ENCODE assay signal across 8 cellular contexts in the genomic region with DNA sequence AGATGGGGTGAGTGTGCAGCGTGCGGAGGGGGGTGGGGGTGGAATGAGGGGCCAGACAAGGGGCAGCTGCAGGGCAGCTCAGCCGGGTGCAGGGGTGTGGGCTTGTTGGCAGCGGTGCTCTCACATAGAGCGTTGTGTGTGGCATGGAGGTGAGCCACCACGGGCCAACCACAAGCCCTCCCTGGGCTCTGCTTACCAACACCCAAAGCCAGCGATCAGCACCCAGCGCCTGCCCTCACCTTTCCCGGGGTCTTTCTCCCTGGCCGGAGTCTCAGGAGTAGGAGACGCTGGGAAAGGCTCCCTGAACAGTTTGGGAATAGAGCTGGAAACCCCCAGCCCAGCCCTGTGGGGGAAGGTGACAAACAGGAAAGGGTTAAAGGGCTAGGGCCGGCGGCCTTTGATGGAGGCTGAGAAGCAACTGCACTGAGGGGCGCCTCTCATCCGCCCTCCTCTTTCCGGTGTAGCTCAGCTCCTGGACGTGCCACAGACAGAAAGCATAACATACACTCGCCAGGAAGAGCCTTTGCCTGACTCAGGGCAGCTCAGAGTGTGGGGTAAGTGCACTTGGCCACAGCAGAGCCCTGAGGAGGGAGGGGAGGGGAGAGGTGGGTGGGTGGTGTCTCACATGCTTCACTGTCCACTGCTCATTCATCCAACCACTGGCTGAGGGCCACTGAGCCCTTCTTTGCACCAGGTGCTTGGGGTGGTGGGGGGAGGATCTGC. TPM values are rescaled to one million over a fixed set of nuclear protein-coding genes. Genes with fewer than 3 reads are reported as not detected.
DNase-seq lines count a peak whose midpoint lies in the region; ATAC-seq, FAIRE-seq and TF ChIP-seq lines count a peak whose summit lies in the region.

No MANE protein-coding gene starts in this region.

- no TSS peak for BruUV-seq in endothelial cell of umbilical vein (replicated peaks; lab: Mats Ljungman, UMichigan)

- peaks cover 27% of the 10 kb centered on the region for H3K36me3 ChIP-seq in CD4-positive, CD25-positive, alpha-beta regulatory T cell (ENCODE audit: control insufficient read depth, insufficient read depth, low read length)
- peaks cover 0 to 5% of the 10 kb centered on the region in 2 experiments for H3K36me3 ChIP-seq in endothelial cell of umbilical vein (ENCODE audit: control insufficient read depth in 2 of 2, extremely low read depth in 1 of 2, insufficient read depth in 2 of 2, low read length in 2 of 2)
- peaks cover 0 to 9% of the 10 kb centered on the region in 2 donors for H3K36me3 ChIP-seq in vagina

- peak; percentile 99 for FAIRE-seq in endothelial cell of umbilical vein (lab: Jason Lieb, UNC)

- H4K20me1 ChIP-seq in endothelial cell of umbilical vein (replicated peaks; ENCODE audit: control insufficient read depth, extremely low read depth, insufficient read depth, low read length), result no peaks in the 10 kb centered on the region

- peaks cover 79% of the 10 kb centered on the region for H3K4me1 ChIP-seq in CD4-positive, CD25-positive, alpha-beta regulatory T cell (ENCODE audit: control insufficient read depth, insufficient read depth, low read length, poor library complexity, severe bottlenecking)
- H3K4me1 ChIP-seq in endothelial cell of umbilical vein (ENCODE audit: control insufficient read depth, extremely low read depth, insufficient read depth, low read length) (peaks cover 27% of the 10 kb centered on the region), vagina (peaks cover 33% of the 10 kb centered on the region)

- intact Hi-C loops in endothelial cell of umbilical vein (cut with micrococcal nuclease) (no loop called here), vagina (cut with DNase I) (no loop called here)

- peak overlapping the region; percentile 96 to 97 (median 96) for H3K27ac Mint-ChIP-seq in CD4-positive, CD25-positive, alpha-beta regulatory T cell
- peak overlapping the region; percentile 80 to 96 (median 96) for H3K27ac Mint-ChIP-seq in IgD-negative memory B cell
- H3K27ac Mint-ChIP-seq in naive thymus-derived CD8-positive, alpha-beta T cell, result peak overlapping the region; percentile 88 to 96 (median 92)

- no peaks in the 10 kb centered on the region for H3K9me3 ChIP-seq in CD4-positive, CD25-positive, alpha-beta regulatory T cell (ENCODE audit: control insufficient read depth in 2 of 2, low read length in 2 of 2)
- H3K9me3 ChIP-seq in endothelial cell of umbilical vein (replicated peaks; ENCODE audit: control insufficient read depth, insufficient read depth, low read length) (no peaks in the 10 kb centered on the region), vagina (no peaks in the 10 kb centered on the region)

- H3K4me3 Mint-ChIP-seq in CD4-positive, CD25-positive, alpha-beta regulatory T cell, result peak overlapping the region; percentile 83 to 95 (median 90)
- peak overlapping the region; percentile 88 to 98 (median 94) for H3K4me3 Mint-ChIP-seq in IgD-negative memory B cell
- peak overlapping the region; percentile 86 to 98 (median 94) for H3K4me3 Mint-ChIP-seq in naive thymus-derived CD8-positive, alpha-beta T cell

- peak overlapping the region; percentile 48 for H3K9ac ChIP-seq in endothelial cell of umbilical vein (replicated peaks; ENCODE audit: extremely low read depth, insufficient read depth, low read length)

- peak overlapping the region; percentile 55 for H3K4me2 ChIP-seq in endothelial cell of umbilical vein (ENCODE audit: insufficient read depth, low read length)

- peaks cover 16 to 86% (median 64%) of the 10 kb centered on the region in 4 donors for H3K4me1 Mint-ChIP-seq in CD4-positive, CD25-positive, alpha-beta regulatory T cell
- peaks cover 51 to 57% (median 57%) of the 10 kb centered on the region in 3 donors for H3K4me1 Mint-ChIP-seq in IgD-negative memory B cell
- peaks cover 57 to 83% (median 77%) of the 10 kb centered on the region in 4 donors for H3K4me1 Mint-ChIP-seq in naive thymus-derived CD8-positive, alpha-beta T cell

- no peak for TF ChIP-seq CTCF in endothelial cell of umbilical vein (IDR thresholded peaks at IDR 0.05; ENCODE audit: extremely low read depth in 1 of 2, insufficient read depth in 1 of 2, low read depth in 1 of 2, low read length in 2 of 2)
- no peak for TF ChIP-seq CTCF in vagina (IDR thresholded peaks at IDR 0.05)

- H3K27ac ChIP-seq in CD4-positive, CD25-positive, alpha-beta regulatory T cell (ENCODE audit: insufficient read depth, low read length, poor library complexity, severe bottlenecking), result peak overlapping the region; percentile 80
- H3K27ac ChIP-seq in endothelial cell of umbilical vein (ENCODE audit: insufficient read depth, low read depth, low read length), result peak overlapping the region; percentile 58
- H3K27ac ChIP-seq in vagina, result peak overlapping the region; percentile 40

- DNase-seq in CD4-positive, CD25-positive, alpha-beta regulatory T cell, result peak; percentile 16 to 88 (median 37)
- DNase-seq in activated CD4-positive, alpha-beta T cell treated with anti-CD3 and anti-CD28 coated beads for 48 hours, result peak; percentile 65
- peak; percentile 72 for DNase-seq in endothelial cell of umbilical vein (ENCODE audit: low read depth, low spot score)
- peak in 9 of 10 donors; percentile 22 to 75 (median 49) for DNase-seq in naive thymus-derived CD8-positive, alpha-beta T cell
- DNase-seq in vagina (ENCODE audit: extremely low spot score in 2 of 2), result no peak
- DNase-seq in T1000 (lab: John Stamatoyannopoulos, UW), result no peak

- H3K4me3 ChIP-seq in CD4-positive, CD25-positive, alpha-beta regulatory T cell (ENCODE audit: low read depth, low read length), result peak overlapping the region; percentile 86
- peak overlapping the region; percentile 7 to 50 (median 47) for H3K4me3 ChIP-seq in endothelial cell of umbilical vein (replicated peaks in 1 of 3; ENCODE audit: insufficient read depth in 1 of 3, low read depth in 1 of 3, low read length in 3 of 3)
- peak overlapping the region; percentile 51 to 54 for H3K4me3 ChIP-seq in vagina

- no peaks in the 10 kb centered on the region for H3K79me2 ChIP-seq in endothelial cell of umbilical vein (ENCODE audit: control insufficient read depth, insufficient read depth, low read length)

- CTCF ChIA-PET in endothelial cell of umbilical vein (lab: Charles Lee), result interaction anchor here (0.5 to 5.0 kb wide), 12 partner anchors 8 to 884 kb away, joined by 3 to 56 read pairs (median 4); no protein-coding TSS in a partner anchor

- no peaks in the 10 kb centered on the region for H3K27me3 ChIP-seq in CD4-positive, CD25-positive, alpha-beta regulatory T cell (ENCODE audit: control insufficient read depth, insufficient read depth, low read length)
- H3K27me3 ChIP-seq in endothelial cell of umbilical vein (ENCODE audit: control insufficient read depth in 2 of 2, insufficient read depth in 2 of 2, low read length in 2 of 2), result peaks cover 0 to 1% of the 10 kb centered on the region in 2 experiments
- H3K27me3 ChIP-seq in vagina, result no peaks in the 10 kb centered on the region

- peak; percentile 55 for TF ChIP-seq POLR2A in endothelial cell of umbilical vein (IDR thresholded peaks at IDR 0.05; ENCODE audit: low read depth, low read length)
- no peak for TF ChIP-seq POLR2A in vagina (IDR thresholded peaks at IDR 0.05)

- H3K9me1 ChIP-seq in endothelial cell of umbilical vein (replicated peaks; ENCODE audit: control insufficient read depth, extremely low read depth, insufficient read depth, low read length), result no peaks in the 10 kb centered on the region

- H2AFZ ChIP-seq in endothelial cell of umbilical vein (ENCODE audit: low read depth, low read length), result peak overlapping the region; percentile 24

- POLR2A ChIA-PET in endothelial cell of umbilical vein (lab: Charles Lee), result no interaction called here
- POLR2A ChIA-PET in naive thymus-derived CD8-positive, alpha-beta T cell (lab: Charles Lee), result interaction anchor here (0.6 to 3.5 kb wide), 26 partner anchors 8 to 451 kb away, joined by 3 to 22 read pairs (median 4); partner anchors contain the start of genes DYRK3, EIF2D, FCMR and MAPKAPK2

- no peaks in the 10 kb centered on the region for H3K9me3 Mint-ChIP-seq in CD4-positive, CD25-positive, alpha-beta regulatory T cell
- no peaks in the 10 kb centered on the region for H3K9me3 Mint-ChIP-seq in IgD-negative memory B cell
- H3K9me3 Mint-ChIP-seq in naive thymus-derived CD8-positive, alpha-beta T cell, result no peaks in the 10 kb centered on the region

- no peaks in the 10 kb centered on the region for H3K27me3 Mint-ChIP-seq in CD4-positive, CD25-positive, alpha-beta regulatory T cell
- no peaks in the 10 kb centered on the region for H3K27me3 Mint-ChIP-seq in IgD-negative memory B cell
- no peaks in the 10 kb centered on the region for H3K27me3 Mint-ChIP-seq in naive thymus-derived CD8-positive, alpha-beta T cell

- dilution Hi-C loops in endothelial cell of umbilical vein (cut with MboI; ENCODE audit: extremely low pct_ligation_motif_present, low sequenced_read_pairs), result no loop called here

- peaks cover 21% of the 10 kb centered on the region for H3K36me3 Mint-ChIP-seq in CD4-positive, CD25-positive, alpha-beta regulatory T cell
- peaks cover 2% of the 10 kb centered on the region for H3K36me3 Mint-ChIP-seq in IgD-negative memory B cell
- peaks cover 0 to 33% (median 0%) of the 10 kb centered on the region in 3 donors for H3K36me3 Mint-ChIP-seq in naive thymus-derived CD8-positive, alpha-beta T cell

- ATAC-seq in CD4-positive, CD25-positive, alpha-beta regulatory T cell (ENCODE audit: low read depth in 2 of 2), result peak; percentile 68 to 69
- ATAC-seq in GM19395 (IDR thresholded peaks at IDR 0.05; ENCODE audit: unreplicated experiment), result peak; percentile 29
- peak; percentile 66 to 76 for ATAC-seq in naive thymus-derived CD8-positive, alpha-beta T cell

RNA-seq across cellular contexts. Expression of gene IKBKE, which starts 0.6 kb away (rescaled TPM):
- total RNA-seq in CD4-positive, CD25-positive, alpha-beta regulatory T cell, result 78.3 TPM
- polyA plus RNA-seq in CD4-positive, CD25-positive, alpha-beta regulatory T cell, result 10 to 100 TPM; 55.3 to 87.4 (median 68.3) TPM
- polyA plus RNA-seq in IgD-negative memory B cell (28.4 TPM), endothelial cell of umbilical vein (17.8 and 17.9 TPM in 2 replicates)
- total RNA-seq in endothelial cell of umbilical vein (16.2 and 20.7 TPM in 2 replicates), vagina (10.1 TPM)
- 16.1 and 18.1 TPM in 2 replicates for polyA plus RNA-seq in endothelial cell of umbilical vein (2011; cell fraction: cytosol; rRNA removed)
- polyA plus RNA-seq in endothelial cell of umbilical vein (2011; cell fraction: nucleus; rRNA removed), result 45.7 and 46.0 TPM in 2 replicates
- 18.6 and 18.9 TPM in 2 replicates for polyA plus RNA-seq in endothelial cell of umbilical vein (2012)
- polyA minus RNA-seq in endothelial cell of umbilical vein, result 26.2 and 29.4 TPM in 2 replicates
- polyA minus RNA-seq in endothelial cell of umbilical vein (2011; cell fraction: cytosol; rRNA and poly(A)+ RNA removed), result 6.2 TPM
- 25.1 and 26.3 TPM in 2 replicates for polyA minus RNA-seq in endothelial cell of umbilical vein (2011; cell fraction: nucleus; rRNA and poly(A)+ RNA removed)
- 10 to 100 TPM; 82.9 to 87.3 TPM for total RNA-seq in naive thymus-derived CD8-positive, alpha-beta T cell
- 10 to 100 TPM; 40.5 to 57.0 (median 55.5) TPM for polyA plus RNA-seq in naive thymus-derived CD8-positive, alpha-beta T cell

RNA-seq across cellular contexts. Expression of gene RASSF5, which starts 36.5 kb away (rescaled TPM):
- total RNA-seq in CD4-positive, CD25-positive, alpha-beta regulatory T cell, result 158 TPM
- 100 to 1,000 TPM; 224 to 258 (median 231) TPM for polyA plus RNA-seq in CD4-positive, CD25-positive, alpha-beta regulatory T cell
- polyA plus RNA-seq in IgD-negative memory B cell, result 130 TPM
- 0.44 and 0.60 TPM in 2 replicates for total RNA-seq in endothelial cell of umbilical vein
- polyA plus RNA-seq in endothelial cell of umbilical vein, result 0.19 and 0.23 TPM in 2 replicates
- polyA plus RNA-seq in endothelial cell of umbilical vein (2011; cell fraction: cytosol; rRNA removed), result 0.30 and 0.36 TPM in 2 replicates
- polyA plus RNA-seq in endothelial cell of umbilical vein (2011; cell fraction: nucleus; rRNA removed), result 0.59 and 0.88 TPM in 2 replicates
- polyA plus RNA-seq in endothelial cell of umbilical vein (2012), result 0.29 and 0.44 TPM in 2 replicates
- polyA minus RNA-seq in endothelial cell of umbilical vein, result 1.3 and 3.1 TPM in 2 replicates
- 8.6 TPM for polyA minus RNA-seq in endothelial cell of umbilical vein (2011; cell fraction: cytosol; rRNA and poly(A)+ RNA removed)
- 0.29 and 0.53 TPM in 2 replicates for polyA minus RNA-seq in endothelial cell of umbilical vein (2011; cell fraction: nucleus; rRNA and poly(A)+ RNA removed)
- total RNA-seq in naive thymus-derived CD8-positive, alpha-beta T cell, result 100 to 1,000 TPM; 224 to 229 TPM
- polyA plus RNA-seq in naive thymus-derived CD8-positive, alpha-beta T cell, result 100 to 1,000 TPM; 233 to 358 (median 291) TPM
- total RNA-seq in vagina, result 28.5 TPM

Comparison
In these comparisons a context has a peak if more than half of its experiments do, and no peak if none do; other contexts are left out.
1. DNase-seq: peak in CD4-positive, CD25-positive, alpha-beta regulatory T cell (3 of 3), activated CD4-positive, alpha-beta T cell treated with anti-CD3 and anti-CD28 coated beads for 48 hours (single experiment), endothelial cell of umbilical vein (single experiment) and naive thymus-derived CD8-positive, alpha-beta T cell (9 of 10); none in vagina (0 of 2) and T1000 (single experiment).
2. RNA of gene RASSF5, which starts 36.5 kb away (total RNA-seq): 224 to 229 TPM in naive thymus-derived CD8-positive, alpha-beta T cell, 158 TPM in CD4-positive, CD25-positive, alpha-beta regulatory T cell (single experiment) and 28.5 TPM in vagina (single experiment); 0.44 to 0.60 TPM in endothelial cell of umbilical vein; every median in the first group is over 10 times any median in the second.
3. Peak in every context shown above with its lines, with median percentiles within 50 percentile points of each other: ATAC-seq, H3K27ac ChIP-seq, H3K4me3 ChIP-seq, H3K27ac Mint-ChIP-seq and H3K4me3 Mint-ChIP-seq.